Comparison of ENCODE assay signal across 15 cellular contexts in the genomic region with DNA sequence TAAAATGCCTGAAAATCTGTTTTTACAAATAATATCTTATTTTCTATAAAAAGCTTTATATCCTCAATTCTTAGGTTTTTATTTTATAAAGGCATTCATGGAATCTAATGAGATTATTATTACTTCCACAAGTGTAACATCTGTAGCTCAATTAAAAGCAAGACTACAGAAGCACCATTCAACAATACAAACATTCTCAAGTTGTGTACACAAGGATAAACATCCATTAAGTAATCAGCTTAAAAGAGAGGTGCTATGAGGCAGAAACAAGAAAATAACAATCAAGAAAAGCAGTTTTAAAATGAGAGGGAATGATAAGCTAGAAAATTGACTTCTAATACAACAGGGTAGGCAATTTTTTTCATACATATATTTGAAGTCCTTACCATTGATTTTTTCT.
"Had no signal": no experiment of that assay in that cellular context is flagged by ENCODE, and none has a peak within 500 bp of the region (broad histone marks: within the 10 kb centered on the region; RNA-seq: fewer than 3 reads in every experiment).

No MANE protein-coding gene starts in this region.

- DNase-seq: dorsolateral prefrontal cortex; effector CD4-positive, alpha-beta T cell; foreskin fibroblast; gastrocnemius medialis; head of caudate nucleus; mucosa of descending colon; naive B cell; right lobe of liver; small intestine; stimulated activated CD4-positive, alpha-beta T cell treated with anti-CD3 and anti-CD28 coated beads, Interleukin-15, amount 100 ng/mL, for 24 hours; stimulated activated CD4-positive, alpha-beta T cell treated with anti-CD3 and anti-CD28 coated beads, Interleukin-4, amount 100 ng/mL, for 1 hour; stimulated activated CD8-positive, alpha-beta memory T cell treated with anti-CD3 and anti-CD28 coated beads, Interleukin-4, amount 100 ng/mL, for 48 hours; stimulated activated naive CD4-positive, alpha-beta T cell treated with Interleukin-2 at 50 U/mL for 16 hours; stomach; thyroid gland had no signal
